8 cellular contexts compared by ENCODE assay signal in genomic region chr13:52652170-52652979, GRCh38. TPM values are rescaled to one million over a fixed set of nuclear protein-coding genes. Genes with fewer than 3 reads are reported as not detected.
DNase-seq lines count a peak whose midpoint lies in the region; ATAC-seq, FAIRE-seq and TF ChIP-seq lines count a peak whose summit lies in the region.

Gene SUGT1, plus strand, starts transcription at chr13:52652836. Its CDS starts 85 bp downstream, at chr13:52652921.

- intact Hi-C loops in HepG2 (cut with micrococcal nuclease; ENCODE audit: unreplicated experiment) = loop anchor here (1.0 to 10.0 kb wide), 2 partner anchors 35 to 198 kb away; partner anchors contain the start of genes CKAP2 and VPS36

- H3K79me2 ChIP-seq in HepG2 (ENCODE audit: insufficient read depth, low read length) = peaks cover 59% of the 10 kb centered on the region

- ATAC-seq in CD4-positive, CD25-positive, alpha-beta regulatory T cell (ENCODE audit: low read depth in 2 of 2) = peak; percentile 96
- ATAC-seq in GM19395 (IDR thresholded peaks at IDR 0.05; ENCODE audit: unreplicated experiment) (peak; percentile 92), HG03565 (IDR thresholded peaks at IDR 0.05; ENCODE audit: unreplicated experiment) (peak; percentile 94), HepG2 (peak; percentile 98)

- in situ Hi-C loops in HepG2 (cut with HindIII; ENCODE audit: extremely low pct_ligation_motif_present, low pct_unique_long_range_greater_than_20kb) = loop anchor here (10.0 kb wide), 1 partner anchor 58 kb away; no protein-coding TSS in a partner anchor

- CTCF ChIA-PET in HepG2 (lab: Yijun Ruan, JAX; ENCODE audit: low intra/inter-chr PET ratio, low total read pairs) = no interaction called here

- no peaks in the 10 kb centered on the region for H3K9me3 ChIP-seq in CD4-positive, CD25-positive, alpha-beta regulatory T cell (ENCODE audit: control insufficient read depth in 2 of 2, low read length in 2 of 2)
- no peaks in the 10 kb centered on the region for H3K9me3 ChIP-seq in HepG2 (ENCODE audit: low read length)

- peak; percentile 86 to 98 (median 93) for DNase-seq in CD4-positive, CD25-positive, alpha-beta regulatory T cell
- peak; percentile 95 for DNase-seq in NCI-H748 treated with DMSO at 0.1 percent for 48 hours (lab: John Stamatoyannopoulos, UW)
- DNase-seq in activated CD4-positive, alpha-beta T cell treated with anti-CD3 and anti-CD28 coated beads, Interleukin-2, amount 50 U/mL, for 24 hours (ENCODE audit: low read depth in 1 of 2, low spot score in 1 of 2) = peak; percentile 88 to 92
- peak; percentile 96 to 98 for DNase-seq in dermis microvascular lymphatic vessel endothelial cell (ENCODE audit: low read depth in 2 of 2)
- DNase-seq in HepG2 (ENCODE audit: low spot score) = peak; percentile 94
- DNase-seq in stimulated activated CD4-positive, alpha-beta T cell treated with anti-CD3 and anti-CD28 coated beads, Interleukin-4, amount 100 ng/mL, for 1 hour = peak; percentile 97

- H3K27ac Mint-ChIP-seq in CD4-positive, CD25-positive, alpha-beta regulatory T cell = no peak within 1 kb of the TSS

- POLR2A ChIA-PET in HepG2 (lab: Yijun Ruan, JAX) = interaction anchor here (0.6 to 3.3 kb wide), 23 partner anchors 10 to 316 kb away, joined by 3 to 94 read pairs (median 4); partner anchors contain the start of genes HNRNPA1L2 and VPS36

- H3K4me3 Mint-ChIP-seq in CD4-positive, CD25-positive, alpha-beta regulatory T cell = no peak within 1 kb of the TSS

- H3K27me3 Mint-ChIP-seq in CD4-positive, CD25-positive, alpha-beta regulatory T cell = no peaks in the 10 kb centered on the region

- peak; percentile 90 for FAIRE-seq in HepG2 (lab: Jason Lieb, UNC)

- TF ChIP-seq CTCF in HepG2 (CRISPR knock-in tag; IDR thresholded peaks at IDR 0.05) = peak; percentile 70

- peaks cover 0 to 20% (median 14%) of the 10 kb centered on the region in 4 donors for H3K4me1 Mint-ChIP-seq in CD4-positive, CD25-positive, alpha-beta regulatory T cell

- H3K36me3 Mint-ChIP-seq in CD4-positive, CD25-positive, alpha-beta regulatory T cell = peaks cover 9% of the 10 kb centered on the region

- no peaks in the 10 kb centered on the region for H3K9me3 Mint-ChIP-seq in CD4-positive, CD25-positive, alpha-beta regulatory T cell

- no peak; the same call in 1 of the 2 replicates for TF ChIP-seq RAD21 in HepG2 (CRISPR knock-in tag; IDR thresholded peaks at IDR 0.05)

- H4K20me1 ChIP-seq in HepG2 (ENCODE audit: insufficient read depth, low read length) = no peaks in the 10 kb centered on the region

- H3K4me2 ChIP-seq in HepG2 (ENCODE audit: low read depth, low read length) = peak within 1 kb of the TSS; percentile 80

- H3K27ac ChIP-seq in CD4-positive, CD25-positive, alpha-beta regulatory T cell (ENCODE audit: insufficient read depth, low read length, poor library complexity, severe bottlenecking) = peak within 1 kb of the TSS; percentile 95
- peak within 1 kb of the TSS; percentile 100 for H3K27ac ChIP-seq in HepG2 (ENCODE audit: extremely low read length, insufficient read depth, low read length)

- BruUV-seq in HepG2 (replicated peaks; lab: Mats Ljungman, UMichigan) = no TSS peak

- under 1% methylated on average over 28 of the region's 61 CpGs for WGBS in HepG2 (ENCODE audit: low lambda C conversion rate)

- TF ChIP-seq EP300 in HepG2 (IDR thresholded peaks at IDR 0.05; ENCODE audit: low read depth in 2 of 2, low read length in 2 of 2) = no peak
- TF ChIP-seq EP300 in HepG2 (CRISPR knock-in tag; IDR thresholded peaks at IDR 0.05; ENCODE audit: borderline replicate concordance) = no peak; the same call in 1 of the 2 replicates

- peak; percentile 91 to 93 for TF ChIP-seq POLR2A in HepG2 (IDR thresholded peaks at IDR 0.05; ENCODE audit: insufficient read depth in 1 of 2, low read depth in 2 of 2, low read length in 2 of 2)

- peak within 1 kb of the TSS; percentile 91 for H3K4me3 ChIP-seq in CD4-positive, CD25-positive, alpha-beta regulatory T cell (ENCODE audit: low read depth, low read length)
- H3K4me3 ChIP-seq in HepG2 (replicated peaks in 1 of 3; ENCODE audit: insufficient read depth in 1 of 3, low read depth in 2 of 3, low read length in 3 of 3) = peak within 1 kb of the TSS; percentile 90 to 95 (median 92)

- no peaks in the 10 kb centered on the region for H3K27me3 ChIP-seq in CD4-positive, CD25-positive, alpha-beta regulatory T cell (ENCODE audit: control insufficient read depth, insufficient read depth, low read length)
- H3K27me3 ChIP-seq in HepG2 (ENCODE audit: control insufficient read depth in 1 of 2, insufficient read depth in 2 of 2, low read length in 2 of 2) = no peaks in the 10 kb centered on the region; a peak in 1 of 5 replicates

- peak within 1 kb of the TSS; percentile 98 for H3K9ac ChIP-seq in HepG2 (ENCODE audit: insufficient read depth, low read depth, low read length)

- H3K4me1 ChIP-seq in CD4-positive, CD25-positive, alpha-beta regulatory T cell (ENCODE audit: control insufficient read depth, insufficient read depth, low read length, poor library complexity, severe bottlenecking) = peaks cover 32% of the 10 kb centered on the region
- peaks cover 43% of the 10 kb centered on the region for H3K4me1 ChIP-seq in HepG2 (ENCODE audit: insufficient read depth, low read length)

- H3K36me3 ChIP-seq in CD4-positive, CD25-positive, alpha-beta regulatory T cell (ENCODE audit: control insufficient read depth, insufficient read depth, low read length) = peaks cover 9% of the 10 kb centered on the region
- 0 out of 5 replicates have a peak, but pooled peaks cover 0 to 7% of the 10 kb centered on the region in 2 experiments for H3K36me3 ChIP-seq in HepG2 (replicated peaks in 1 of 2; ENCODE audit: control insufficient read depth in 1 of 2, insufficient read depth in 2 of 2, low read length in 2 of 2)

- peak within 1 kb of the TSS; percentile 82 for H2AFZ ChIP-seq in HepG2 (ENCODE audit: low read length)

TF ChIP-seq in HepG2, 621 proteins besides CTCF, POLR2A, EP300 and RAD21 (continues in another document):
- 0 out of 2 replicates have a peak, but pooled peaks have one; percentile 29 for TF ChIP-seq HMG20B (CRISPR knock-in tag; conservative IDR thresholded peaks at IDR 0.05)
- TF ChIP-seq ZNF350 (CRISPR knock-in tag; IDR thresholded peaks at IDR 0.05; ENCODE audit: borderline replicate concordance, low read depth) = peak; percentile 87
- no peak for TF ChIP-seq CHD4 (IDR thresholded peaks at IDR 0.05; ENCODE audit: borderline replicate concordance, low read length)
- no peak for TF ChIP-seq GFI1 (CRISPR knock-in tag; IDR thresholded peaks at IDR 0.05; ENCODE audit: borderline replicate concordance)
- no peak for TF ChIP-seq NR0B2 (CRISPR knock-in tag; IDR thresholded peaks at IDR 0.05)
- peak; percentile 59; the same call in 1 of the 2 replicates for TF ChIP-seq ZNF614 (CRISPR knock-in tag; IDR thresholded peaks at IDR 0.05; ENCODE audit: borderline replicate concordance)
- TF ChIP-seq RELA (CRISPR knock-in tag; IDR thresholded peaks at IDR 0.05) = no peak
- TF ChIP-seq JARID2 (CRISPR knock-in tag; IDR thresholded peaks at IDR 0.05; ENCODE audit: insufficient replicate concordance) = peak; percentile 64
- no peak for TF ChIP-seq SKI (IDR thresholded peaks at IDR 0.05; ENCODE audit: partially characterized antibody)
- TF ChIP-seq GTF3A (CRISPR knock-in tag; conservative IDR thresholded peaks at IDR 0.05) = no peak
- no peak for TF ChIP-seq ZNF879 (CRISPR knock-in tag; IDR thresholded peaks at IDR 0.05)
- TF ChIP-seq ZBTB1 (CRISPR knock-in tag; IDR thresholded peaks at IDR 0.05; ENCODE audit: borderline replicate concordance) = no peak
- peak; percentile 20; the same call in 1 of the 2 replicates for TF ChIP-seq ZFAT (CRISPR knock-in tag; conservative IDR thresholded peaks at IDR 0.05)
- TF ChIP-seq ZNF605 (CRISPR knock-in tag; IDR thresholded peaks at IDR 0.05) = peak; percentile 85

RNA-seq across cellular contexts. Expression of gene SUGT1, which starts in this region (rescaled TPM):
- 32.7 TPM for total RNA-seq in CD4-positive, CD25-positive, alpha-beta regulatory T cell
- polyA plus RNA-seq in CD4-positive, CD25-positive, alpha-beta regulatory T cell = 10 to 100 TPM; 49.5 to 58.6 (median 55.3) TPM
- 26.3 and 33.1 TPM in 2 replicates for total RNA-seq in dermis microvascular lymphatic vessel endothelial cell
- total RNA-seq in HepG2 (2016; rRNA removed; fragmentation: Illumina TruSeq; extraction: Trizol) = 71.2 and 113 TPM in 2 replicates
- 29.1 and 29.3 TPM in 2 replicates for total RNA-seq in HepG2 (2016; cell fraction: cytosol; rRNA removed; fragmentation: Illumina TruSeq; extraction: Trizol; ENCODE audit: low read depth)
- 71.6 and 119 TPM in 2 replicates for total RNA-seq in HepG2 (2016; cell fraction: insoluble cytoplasmic fraction; rRNA removed; fragmentation: Illumina TruSeq; extraction: Trizol)
- 37.8 and 38.6 TPM in 2 replicates for total RNA-seq in HepG2 (2016; cell fraction: membrane; rRNA removed; fragmentation: Illumina TruSeq; extraction: Trizol)
- total RNA-seq in HepG2 (2016; cell fraction: nucleus; rRNA removed; fragmentation: Illumina TruSeq; extraction: Trizol) = 38.3 and 46.1 TPM in 2 replicates
- 17.4 and 23.1 TPM in 2 replicates for polyA plus RNA-seq in HepG2 (2011; rRNA removed)
- polyA plus RNA-seq in HepG2 (2011; cell fraction: cytosol; rRNA removed) = 14.0 and 15.7 TPM in 2 replicates
- polyA plus RNA-seq in HepG2 (2011; cell fraction: nucleus; rRNA removed) = 8.9 and 11.4 TPM in 2 replicates
- 38.9 and 47.7 TPM in 2 replicates for polyA plus RNA-seq in HepG2 (2012)
- polyA plus RNA-seq in HepG2 (2016; cell fraction: cytosol; fragmentation: Illumina TruSeq; extraction: Trizol; ENCODE audit: low read depth) = 34.3 and 35.9 TPM in 2 replicates
- polyA plus RNA-seq in HepG2 (2016; cell fraction: insoluble cytoplasmic fraction; fragmentation: Illumina TruSeq; extraction: Trizol; ENCODE audit: low read depth) = 114 and 117 TPM in 2 replicates
- 33.9 and 34.2 TPM in 2 replicates for polyA plus RNA-seq in HepG2 (2016; cell fraction: membrane; fragmentation: Illumina TruSeq; extraction: Trizol; ENCODE audit: low read depth)
- 45.9 and 47.6 TPM in 2 replicates for polyA plus RNA-seq in HepG2 (2016; cell fraction: nucleus; fragmentation: Illumina TruSeq; extraction: Trizol; ENCODE audit: insufficient read depth, low read depth)
- 15.3 and 25.1 TPM in 2 replicates for polyA minus RNA-seq in HepG2 (2011; rRNA and poly(A)+ RNA removed; ENCODE audit: low replicate concordance)
- 11.3 and 12.1 TPM in 2 replicates for polyA minus RNA-seq in HepG2 (2011; cell fraction: cytosol; rRNA and poly(A)+ RNA removed)
- polyA minus RNA-seq in HepG2 (2011; cell fraction: nucleus; rRNA and poly(A)+ RNA removed) = 40.0 and 48.8 TPM in 2 replicates

Comparison
In these comparisons a context has a peak if more than half of its experiments do, and no peak if none do; other contexts are left out.
1. Peak in every context shown above with its lines: DNase-seq, ATAC-seq, H3K4me3 ChIP-seq and H3K27ac ChIP-seq.